In the genomic region with DNA sequence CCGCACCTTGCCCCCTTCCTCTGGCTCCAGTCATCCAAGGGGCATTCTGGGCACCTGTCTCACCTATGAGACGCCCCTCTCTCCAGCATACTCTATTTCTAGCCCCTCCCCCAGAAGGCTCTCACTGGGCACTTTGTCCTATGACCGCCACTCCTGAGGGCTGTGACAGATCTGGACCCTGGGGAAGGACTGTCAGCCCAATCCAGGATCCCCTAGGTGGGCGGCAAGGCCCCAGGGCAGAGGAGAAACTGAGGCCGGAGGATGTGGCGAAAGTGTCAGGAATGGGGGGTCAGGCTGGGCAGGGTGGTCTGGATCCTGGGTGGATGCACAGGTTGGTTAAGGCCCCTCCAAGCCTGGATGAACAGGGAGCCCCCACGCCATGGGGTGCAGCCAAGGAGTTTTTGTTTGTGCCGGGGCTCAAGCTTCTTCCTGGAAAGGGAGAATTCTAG, we compare ENCODE assay signal across 8 cellular contexts. TPM values are rescaled to one million over a fixed set of nuclear protein-coding genes. Genes with fewer than 3 reads are reported as not detected.
DNase-seq lines count a peak whose midpoint lies in the region; ATAC-seq and TF ChIP-seq lines count a peak whose summit lies in the region.
"Had no signal": no experiment of that assay in that cellular context is flagged by ENCODE, and none has a peak within 500 bp of the region (broad histone marks: within the 10 kb centered on the region; RNA-seq: fewer than 3 reads in every experiment).

No MANE protein-coding gene starts in this region.

- H3K9ac ChIP-seq in mesendoderm (ENCODE audit: low read length): no peak overlapping the region

- H3K27me3 ChIP-seq in Panc1 (ENCODE audit: control insufficient read depth, insufficient read depth, low read length) (no peaks in the 10 kb centered on the region), esophagus muscularis mucosa (peaks cover 4 to 90% (median 32%) of the 10 kb centered on the region in 4 donors), mesendoderm (ENCODE audit: insufficient read depth, low read length, poor library complexity) (peaks cover 6% of the 10 kb centered on the region)

- BruUV-seq in Panc1 (replicated peaks; lab: Mats Ljungman, UMichigan): no TSS peak

- no peak for TF ChIP-seq POLR2A in esophagus muscularis mucosa (IDR thresholded peaks at IDR 0.05; ENCODE audit: low read depth)

- H3K18ac ChIP-seq in mesendoderm (ENCODE audit: low read length): no peak overlapping the region

- CTCF ChIA-PET in Panc1 (lab: Charles Lee): no interaction called here

- no peak for TF ChIP-seq EP300 in esophagus muscularis mucosa (IDR thresholded peaks at IDR 0.05)

- no peak overlapping the region for H3K4ac ChIP-seq in mesendoderm (ENCODE audit: low read depth, low read length)

- H3K56ac ChIP-seq in mesendoderm (ENCODE audit: low read length): no peak overlapping the region

- H2BK120ac ChIP-seq in mesendoderm (ENCODE audit: low read depth, low read length): no peak overlapping the region

- no peak overlapping the region for H2AK5ac ChIP-seq in mesendoderm (ENCODE audit: low read length)

- H3K36me3 ChIP-seq in Panc1 (ENCODE audit: control insufficient read depth, insufficient read depth, low read length) (no peaks in the 10 kb centered on the region), esophagus muscularis mucosa (no peaks in the 10 kb centered on the region), mesendoderm (ENCODE audit: control insufficient read depth, insufficient read depth, low read length) (no peaks in the 10 kb centered on the region)
- H3K36me3 ChIP-seq: thoracic aorta had no signal

- H4K8ac ChIP-seq in mesendoderm (ENCODE audit: low read depth, low read length): no peak overlapping the region

- H3K4me1 ChIP-seq in Panc1 (ENCODE audit: control insufficient read depth, insufficient read depth, low read length): no peaks in the 10 kb centered on the region; the same call in 1 of the 2 replicates
- peaks cover 13 to 34% (median 30%) of the 10 kb centered on the region in 4 donors for H3K4me1 ChIP-seq in esophagus muscularis mucosa
- no peaks in the 10 kb centered on the region for H3K4me1 ChIP-seq in mesendoderm (ENCODE audit: control insufficient read depth, low read depth, low read length)

- intact Hi-C loops in Panc1 (cut with micrococcal nuclease; ENCODE audit: unreplicated experiment): no loop called here
- intact Hi-C loops in esophagus muscularis mucosa (cut with DNase I): no loop called here

- POLR2A ChIA-PET in Panc1 (lab: Charles Lee): no interaction called here

- no peak overlapping the region for H4K5ac ChIP-seq in mesendoderm (ENCODE audit: low read length)

- no peak overlapping the region for H3K23ac ChIP-seq in mesendoderm (ENCODE audit: low read length)

- H2BK5ac ChIP-seq in mesendoderm (ENCODE audit: low read length): no peak overlapping the region

- H3K79me1 ChIP-seq in mesendoderm (ENCODE audit: low read length): no peaks in the 10 kb centered on the region

- 91% methylated on average over 5 of the region's 8 CpGs for WGBS in esophagus muscularis mucosa
- WGBS in mesendoderm (ENCODE audit: extremely low coverage, insufficient coverage, low lambda C conversion rate): no CpG with 5 or more reads among the region's 8 CpGs

- no peak overlapping the region for H2BK15ac ChIP-seq in mesendoderm (replicated peaks; ENCODE audit: low read depth)

- no peak for TF ChIP-seq CTCF in GM20000 (IDR thresholded peaks at IDR 0.05; ENCODE audit: extremely low read depth, missing control alignments)
- no peak for TF ChIP-seq CTCF in Panc1 (IDR thresholded peaks at IDR 0.05)
- TF ChIP-seq CTCF in esophagus muscularis mucosa (IDR thresholded peaks at IDR 0.05): no peak
- TF ChIP-seq CTCF in retinal pigment epithelial cell (conservative IDR thresholded peaks at IDR 0.05; ENCODE audit: low read depth, low read length): no peak

- peak overlapping the region; percentile 37 to 67 for H3K4me3 ChIP-seq in Panc1 (ENCODE audit: low read depth in 2 of 2, low read length in 2 of 2)
- H3K4me3 ChIP-seq in esophagus muscularis mucosa: peak overlapping the region in 3 of 4 donors; percentile 65 to 77 (median 65)
- H3K4me3 ChIP-seq in retinal pigment epithelial cell (ENCODE audit: low read length): peak overlapping the region; percentile 41
- H3K4me3 ChIP-seq in mesendoderm (ENCODE audit: low read length): no peak overlapping the region

- H3K4me2 ChIP-seq in mesendoderm (ENCODE audit: low read length): no peak overlapping the region

- in situ Hi-C loops in Panc1 (cut with HindIII; ENCODE audit: low pct_unique_long_range_greater_than_20kb, low sequenced_read_pairs): no loop called here

- DNase-seq in GM20000 (ENCODE audit: low spot score) (peak; percentile 30), Panc1 (ENCODE audit: low read depth, low spot score) (no peak), esophagus muscularis mucosa (ENCODE audit: extremely low spot score) (no peak), retinal pigment epithelial cell (ENCODE audit: low read depth) (no peak), mesendoderm (no peak)

- H3K27ac ChIP-seq in Panc1 (ENCODE audit: low read length): no peak overlapping the region
- no peak overlapping the region for H3K27ac ChIP-seq in esophagus muscularis mucosa (replicated peaks in 1 of 4)
- H3K27ac ChIP-seq in mesendoderm (ENCODE audit: low read depth, low read length): no peak overlapping the region
- H3K27ac ChIP-seq: thoracic aorta had no signal

- H3K79me2 ChIP-seq in mesendoderm (ENCODE audit: control insufficient read depth, insufficient read depth, low read length): no peaks in the 10 kb centered on the region

- ATAC-seq in Panc1: no peak
- ATAC-seq in GM19328 (IDR thresholded peaks at IDR 0.05; ENCODE audit: unreplicated experiment): no peak
- ATAC-seq in GM19035 (IDR thresholded peaks at IDR 0.05; ENCODE audit: unreplicated experiment): no peak

- no peaks in the 10 kb centered on the region for H3K9me3 ChIP-seq in Panc1 (ENCODE audit: control insufficient read depth, insufficient read depth, low read depth, low read length)
- H3K9me3 ChIP-seq in esophagus muscularis mucosa: no peaks in the 10 kb centered on the region
- H3K9me3 ChIP-seq: thoracic aorta had no signal

RNA-seq across cellular contexts. Expression of a gene that starts 16.2 kb away (rescaled TPM):
- total RNA-seq in Panc1 (2021; ENCODE audit: unreplicated experiment) (16.6 TPM), esophagus muscularis mucosa (under 1 TPM; under 0.01 to 0.45 (median 0.20) TPM)
- polyA plus RNA-seq in Panc1 (2012; ENCODE audit: insufficient read length): 25.9 TPM
- 1.2 TPM for polyA plus RNA-seq in mesendoderm (2013, experiment 1 of 2)
- 1.2 TPM for polyA plus RNA-seq in mesendoderm (2013, experiment 2 of 2)

RNA-seq across cellular contexts. Expression of a gene that starts 34.2 kb away (rescaled TPM):
- total RNA-seq in Panc1 (2021; ENCODE audit: unreplicated experiment) (27.0 TPM), esophagus muscularis mucosa (10 to 100 TPM; 15.4 to 23.7 (median 18.7) TPM)
- 40.7 TPM for polyA plus RNA-seq in Panc1 (2012; ENCODE audit: insufficient read length)
- 40.5 TPM for polyA plus RNA-seq in mesendoderm (2013, experiment 1 of 2)
- polyA plus RNA-seq in mesendoderm (2013, experiment 2 of 2): 39.0 TPM

Comparison
In these comparisons a context has a peak if more than half of its experiments do, and no peak if none do; other contexts are left out.
1. RNA of a gene that starts 16.2 kb away (total RNA-seq): 16.6 TPM in Panc1 (single experiment); under 0.01 to 0.45 TPM in esophagus muscularis mucosa; every median in the first group is over 10 times any median in the second.